Comparison of ENCODE assay signal across 16 cellular contexts in the genomic region with DNA sequence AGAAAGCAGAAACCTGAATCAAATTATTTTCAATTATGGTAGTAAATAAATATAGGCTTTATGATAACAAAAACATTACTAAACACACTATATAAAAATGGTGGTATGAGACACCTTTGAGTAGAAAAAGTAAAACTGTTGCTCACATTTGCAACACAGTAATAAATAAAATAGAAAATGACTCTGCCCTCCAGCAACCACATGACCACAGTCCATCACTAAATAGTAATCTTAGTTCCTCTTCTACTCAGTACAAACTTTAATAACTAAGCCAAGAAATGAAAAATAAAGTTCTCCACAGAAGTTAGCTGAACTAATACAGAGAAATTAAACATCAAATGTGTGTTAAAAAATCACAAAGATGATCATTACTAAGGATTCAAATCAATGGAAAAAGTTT.
DNase-seq lines count a peak whose midpoint lies in the region; ATAC-seq and TF ChIP-seq lines count a peak whose summit lies in the region.
"Had no signal": no experiment of that assay in that cellular context is flagged by ENCODE, and none has a peak within 500 bp of the region (broad histone marks: within the 10 kb centered on the region; RNA-seq: fewer than 3 reads in every experiment).

No MANE protein-coding gene starts in this region.

- H2AFZ ChIP-seq in OCI-LY3 (ENCODE audit: low read depth, low read length), result no peak overlapping the region

- no peak overlapping the region for H3K27ac ChIP-seq in OCI-LY3 (ENCODE audit: low read length)

- no peaks in the 10 kb centered on the region for H3K4me1 Mint-ChIP-seq in activated CD4-positive, alpha-beta T cell treated with anti-CD3 and anti-CD28 coated beads, Interleukin-2, amount 10 ng/mL, durations not matched to agents 7 days and 5 days
- H3K4me1 Mint-ChIP-seq: B cell, H9 had no signal

- POLR2A ChIA-PET in activated CD4-positive, alpha-beta T cell treated with anti-CD3 and anti-CD28 coated beads, Interleukin-2, amount 10 ng/mL, durations not matched to agents 7 days and 5 days (lab: Charles Lee), result no interaction called here

- H3K79me2 ChIP-seq in OCI-LY3 (ENCODE audit: low read length), result no peaks in the 10 kb centered on the region

- CTCF ChIA-PET in activated CD4-positive, alpha-beta T cell treated with anti-CD3 and anti-CD28 coated beads, Interleukin-2, amount 10 ng/mL, durations not matched to agents 7 days and 5 days (lab: Charles Lee), result no interaction called here

- H3K27me3 Mint-ChIP-seq in activated CD4-positive, alpha-beta T cell treated with anti-CD3 and anti-CD28 coated beads, Interleukin-2, amount 10 ng/mL, durations not matched to agents 7 days and 5 days, result no peaks in the 10 kb centered on the region
- H3K27me3 Mint-ChIP-seq: B cell; CD4-positive, alpha-beta T cell had no signal

- TF ChIP-seq CTCF in OCI-LY3 (IDR thresholded peaks at IDR 0.05; ENCODE audit: low read depth, low read length), result no peak

- no peaks in the 10 kb centered on the region for H3K9me3 ChIP-seq in OCI-LY3 (ENCODE audit: insufficient read depth, low read length)

- H3K36me3 Mint-ChIP-seq in activated CD4-positive, alpha-beta T cell treated with anti-CD3 and anti-CD28 coated beads, Interleukin-2, amount 10 ng/mL, durations not matched to agents 7 days and 5 days (ENCODE audit: low read depth), result no peaks in the 10 kb centered on the region

- peaks cover 3% of the 10 kb centered on the region for H3K36me3 ChIP-seq in OCI-LY3 (replicated peaks; ENCODE audit: low read depth, low read length)

- H3K4me3 Mint-ChIP-seq in activated CD4-positive, alpha-beta T cell treated with anti-CD3 and anti-CD28 coated beads, Interleukin-2, amount 10 ng/mL, durations not matched to agents 7 days and 5 days, result no peak overlapping the region
- H3K4me3 Mint-ChIP-seq: B cell; CD4-positive, alpha-beta T cell; H9 had no signal

- H3K4me1 ChIP-seq in OCI-LY3 (ENCODE audit: low read length), result peaks cover 8% of the 10 kb centered on the region

- no peak overlapping the region for H3K9ac ChIP-seq in OCI-LY3 (ENCODE audit: low read length)

- peak; percentile 79 for ATAC-seq in GM18907 (IDR thresholded peaks at IDR 0.05; ENCODE audit: unreplicated experiment)
- ATAC-seq in HG02870 (IDR thresholded peaks at IDR 0.05; ENCODE audit: unreplicated experiment), result peak; percentile 56
- no peak for ATAC-seq in GM18498 (IDR thresholded peaks at IDR 0.05; ENCODE audit: unreplicated experiment)
- ATAC-seq: HepG2 had no signal

- H3K4me3 ChIP-seq in OCI-LY3 (ENCODE audit: low read length), result no peak overlapping the region

- DNase-seq in stimulated activated naive CD4-positive, alpha-beta T cell treated with Interleukin-2 at 50 U/mL for 16 hours (lab: John Stamatoyannopoulos, UW), result no peak
- DNase-seq in activated CD4-positive, alpha-beta T cell treated with anti-CD3 and anti-CD28 coated beads, Interleukin-2, amount 10 ng/mL, durations not matched to agents 7 days and 5 days, result no peak
- DNase-seq in activated naive CD4-positive, alpha-beta T cell treated with Interleukin-2 at 50 U/mL for 16 hours, result no peak
- DNase-seq: C1 segment of cervical spinal cord; Calu3; CD4-positive, alpha-beta T cell; DMS 273 treated with DMSO at 0.1 percent for 48 hours; GOT3; H9; Karpas-422 had no signal

- no peaks in the 10 kb centered on the region for H3K27me3 ChIP-seq in OCI-LY3 (ENCODE audit: low read depth, low read length)

- H3K4me2 ChIP-seq in OCI-LY3 (ENCODE audit: low read length), result peak overlapping the region; percentile 1; the same call in 1 of the 2 replicates

- H4K20me1 ChIP-seq in OCI-LY3 (ENCODE audit: insufficient read depth, low read length), result no peaks in the 10 kb centered on the region

- no peaks in the 10 kb centered on the region for H3K9me3 Mint-ChIP-seq in activated CD4-positive, alpha-beta T cell treated with anti-CD3 and anti-CD28 coated beads, Interleukin-2, amount 10 ng/mL, durations not matched to agents 7 days and 5 days
- H3K9me3 Mint-ChIP-seq: CD4-positive, alpha-beta T cell; H9 had no signal

- no peak overlapping the region for H3K27ac Mint-ChIP-seq in activated CD4-positive, alpha-beta T cell treated with anti-CD3 and anti-CD28 coated beads, Interleukin-2, amount 10 ng/mL, durations not matched to agents 7 days and 5 days
- H3K27ac Mint-ChIP-seq: B cell; CD4-positive, alpha-beta T cell; H9 had no signal
